Comparison of ENCODE assay signal across 10 cellular contexts in genomic region chrX:37818031-37818430, GRCh38. TPM values are rescaled to one million over a fixed set of nuclear protein-coding genes. Genes with fewer than 3 reads are reported as not detected.
DNase-seq lines count a peak whose midpoint lies in the region; ATAC-seq and TF ChIP-seq lines count a peak whose summit lies in the region.
"Had no signal": no experiment of that assay in that cellular context is flagged by ENCODE, and none has a peak within 500 bp of the region (broad histone marks: within the 10 kb centered on the region; RNA-seq: fewer than 3 reads in every experiment).

No MANE protein-coding gene starts in this region.

- peak overlapping the region; percentile 100 for H3K27ac ChIP-seq in OCI-LY7 (ENCODE audit: low read depth, low read length, poor library complexity, severe bottlenecking)

- H3K79me2 ChIP-seq in OCI-LY7 (ENCODE audit: insufficient read depth, low read depth, low read length), result no peaks in the 10 kb centered on the region; the same call in 1 of the 2 replicates

- peak overlapping the region; percentile 65 for H3K4me3 ChIP-seq in OCI-LY7 (ENCODE audit: low read depth, low read length, poor library complexity, severe bottlenecking)

- POLR2A ChIA-PET in OCI-LY7 (lab: Charles Lee), result interaction anchor here (1.2 to 5.3 kb wide), 3 partner anchors 35 to 73 kb away, joined by 3 to 65 read pairs (median 6); partner anchors contain the start of gene CYBB

- H3K9me3 Mint-ChIP-seq in activated T-cell treated with anti-CD3 and anti-CD28 coated beads, Interleukin-2, amount 50 U/mL, for 72 hours, result no peaks in the 10 kb centered on the region
- no peaks in the 10 kb centered on the region for H3K9me3 Mint-ChIP-seq in activated T-helper 1 cell treated with anti-CD3 and anti-CD28 coated beads, Interleukin-12 subunit alpha, Interleukin-12 subunit beta, Interleukin-2, Interleukin-4 antibody, amounts not matched to agents 30 ng/mL and 10 ng/mL and 1 ng/mL, durations not matched to agents 14 hours and 24 hours and 36 hours

- intact Hi-C loops in OCI-LY7 (cut with micrococcal nuclease; ENCODE audit: unreplicated experiment), result loop anchor here (1.0 to 10.0 kb wide), 4 partner anchors 36 to 987 kb away; partner anchors contain the start of genes CYBB and MID1IP1
- intact Hi-C loops in activated T-helper 1 cell treated with anti-CD3 and anti-CD28 coated beads, Interleukin-12 subunit alpha, Interleukin-12 subunit beta, Interleukin-2, Interleukin-4 antibody, amounts not matched to agents 30 ng/mL and 10 ng/mL and 1 ng/mL, durations not matched to agents 14 hours and 24 hours and 36 hours (cut with micrococcal nuclease), result no loop called here

- H2AFZ ChIP-seq in OCI-LY7 (ENCODE audit: low read length), result no peak overlapping the region

- ATAC-seq in HG03159 (IDR thresholded peaks at IDR 0.05; ENCODE audit: unreplicated experiment), result peak; percentile 72
- ATAC-seq in activated T-cell treated with anti-CD3 and anti-CD28 coated beads, Interleukin-2, amount 50 U/mL, for 72 hours (replicated peaks in 1 of 2), result no peak

- H3K27me3 Mint-ChIP-seq in activated T-cell treated with anti-CD3 and anti-CD28 coated beads, Interleukin-2, amount 50 U/mL, for 72 hours (ENCODE audit: low read depth), result peaks cover 38% of the 10 kb centered on the region
- H3K27me3 Mint-ChIP-seq in activated T-helper 1 cell treated with anti-CD3 and anti-CD28 coated beads, Interleukin-12 subunit alpha, Interleukin-12 subunit beta, Interleukin-2, Interleukin-4 antibody, amounts not matched to agents 30 ng/mL and 10 ng/mL and 1 ng/mL, durations not matched to agents 14 hours and 24 hours and 36 hours (ENCODE audit: insufficient read depth), result no peaks in the 10 kb centered on the region

- no peaks in the 10 kb centered on the region for H3K9me2 ChIP-seq in OCI-LY7 (ENCODE audit: insufficient read depth, low read length)

- TSS peak; percentile 96 for BruUV-seq in OCI-LY7 (replicated peaks; lab: Mats Ljungman, UMichigan)

- H3K27ac Mint-ChIP-seq in activated T-cell treated with anti-CD3 and anti-CD28 coated beads, Interleukin-2, amount 50 U/mL, for 72 hours, result no peak overlapping the region
- no peak overlapping the region for H3K27ac Mint-ChIP-seq in activated T-helper 1 cell treated with anti-CD3 and anti-CD28 coated beads, Interleukin-12 subunit alpha, Interleukin-12 subunit beta, Interleukin-2, Interleukin-4 antibody, amounts not matched to agents 30 ng/mL and 10 ng/mL and 1 ng/mL, durations not matched to agents 14 hours and 24 hours and 36 hours

- H3K9me3 ChIP-seq in OCI-LY7 (ENCODE audit: low read length), result no peaks in the 10 kb centered on the region

- H3K4me1 ChIP-seq in OCI-LY7 (ENCODE audit: insufficient read depth, low read length, poor library complexity, severe bottlenecking), result peaks cover 96% of the 10 kb centered on the region

- no peaks in the 10 kb centered on the region for H4K20me1 ChIP-seq in OCI-LY7 (ENCODE audit: insufficient read depth, low read length)

- H3K4me2 ChIP-seq in OCI-LY7 (ENCODE audit: low read length), result peak overlapping the region; percentile 78

- no peak overlapping the region for H3K4me3 Mint-ChIP-seq in activated T-cell treated with anti-CD3 and anti-CD28 coated beads, Interleukin-2, amount 50 U/mL, for 72 hours
- H3K4me3 Mint-ChIP-seq in activated T-helper 1 cell treated with anti-CD3 and anti-CD28 coated beads, Interleukin-12 subunit alpha, Interleukin-12 subunit beta, Interleukin-2, Interleukin-4 antibody, amounts not matched to agents 30 ng/mL and 10 ng/mL and 1 ng/mL, durations not matched to agents 14 hours and 24 hours and 36 hours, result no peak overlapping the region

- no peak for TF ChIP-seq CTCF in GM20000 (IDR thresholded peaks at IDR 0.05; ENCODE audit: extremely low read depth, missing control alignments)
- no peak for TF ChIP-seq CTCF in OCI-LY7 (conservative IDR thresholded peaks at IDR 0.05; ENCODE audit: low read length)

- H3K36me3 ChIP-seq in OCI-LY7 (ENCODE audit: insufficient read depth, low read length), result no peaks in the 10 kb centered on the region

- CTCF ChIA-PET in OCI-LY7 (lab: Charles Lee; ENCODE audit: unreplicated experiment), result no interaction called here

- peak; percentile 32 for DNase-seq in GF-D8 (lab: John Stamatoyannopoulos, UW)
- DNase-seq in GM20000 (ENCODE audit: low spot score), result peak; percentile 7
- DNase-seq in OCI-LY7 (ENCODE audit: low spot score), result peak; percentile 87
- no peak for DNase-seq in kidney glomerular epithelial cell (lab: John Stamatoyannopoulos, UW)
- DNase-seq in activated T-cell treated with anti-CD3 and anti-CD28 coated beads, Interleukin-2, amount 50 U/mL, for 72 hours, result no peak
- no peak for DNase-seq in activated T-helper 1 cell treated with anti-CD3 and anti-CD28 coated beads, Interleukin-12 subunit alpha, Interleukin-12 subunit beta, Interleukin-2, Interleukin-4 antibody, amounts not matched to agents 30 ng/mL and 10 ng/mL and 1 ng/mL, durations not matched to agents 14 hours and 24 hours and 36 hours (ENCODE audit: low spot score)
- DNase-seq in KG1 (lab: John Stamatoyannopoulos, UW), result no peak
- DNase-seq: activated T-cell treated with anti-CD3 and anti-CD28 coated beads, Interleukin-2, amount 50 U/mL, for 1 hour; NCI-H2081 treated with DMSO at 0.1 percent for 48 hours had no signal

- peaks cover 13% of the 10 kb centered on the region for H3K4me1 Mint-ChIP-seq in activated T-cell treated with anti-CD3 and anti-CD28 coated beads, Interleukin-2, amount 50 U/mL, for 72 hours (ENCODE audit: low read depth)
- peaks cover 6% of the 10 kb centered on the region for H3K4me1 Mint-ChIP-seq in activated T-helper 1 cell treated with anti-CD3 and anti-CD28 coated beads, Interleukin-12 subunit alpha, Interleukin-12 subunit beta, Interleukin-2, Interleukin-4 antibody, amounts not matched to agents 30 ng/mL and 10 ng/mL and 1 ng/mL, durations not matched to agents 14 hours and 24 hours and 36 hours (ENCODE audit: low read depth)

- no peaks in the 10 kb centered on the region for H3K36me3 Mint-ChIP-seq in activated T-cell treated with anti-CD3 and anti-CD28 coated beads, Interleukin-2, amount 50 U/mL, for 72 hours (ENCODE audit: insufficient read depth in 2 of 2)
- no peaks in the 10 kb centered on the region for H3K36me3 Mint-ChIP-seq in activated T-helper 1 cell treated with anti-CD3 and anti-CD28 coated beads, Interleukin-12 subunit alpha, Interleukin-12 subunit beta, Interleukin-2, Interleukin-4 antibody, amounts not matched to agents 30 ng/mL and 10 ng/mL and 1 ng/mL, durations not matched to agents 14 hours and 24 hours and 36 hours (ENCODE audit: low read depth)

RNA-seq across cellular contexts. Expression of gene DYNLT3, which starts 29.3 kb away (rescaled TPM):
- 0.08 and 0.73 TPM in 2 replicates for total RNA-seq in OCI-LY7 (2014; rRNA removed; shearing (Covaris generic))
- 18.6 and 21.8 TPM in 2 replicates for total RNA-seq in OCI-LY7 (2022)
- total RNA-seq in activated T-cell treated with anti-CD3 and anti-CD28 coated beads, Interleukin-2, amount 50 U/mL, for 72 hours, result 10 to 100 TPM; 21.5 to 28.9 TPM
- 15.3 and 16.7 TPM in 2 replicates for total RNA-seq in activated T-helper 1 cell treated with anti-CD3 and anti-CD28 coated beads, Interleukin-12 subunit alpha, Interleukin-12 subunit beta, Interleukin-2, Interleukin-4 antibody, amounts not matched to agents 30 ng/mL and 10 ng/mL and 1 ng/mL, durations not matched to agents 14 hours and 24 hours and 36 hours

RNA-seq across cellular contexts. Expression of gene CYBB, which starts 38.2 kb away (rescaled TPM):
- total RNA-seq in OCI-LY7 (2014; rRNA removed; shearing (Covaris generic)), result 23.8 and 25.4 TPM in 2 replicates
- 29.8 and 38.3 TPM in 2 replicates for total RNA-seq in OCI-LY7 (2022)
- total RNA-seq in activated T-cell treated with anti-CD3 and anti-CD28 coated beads, Interleukin-2, amount 50 U/mL, for 72 hours, result under 1 TPM; 0.38 to 0.39 TPM
- total RNA-seq in activated T-helper 1 cell treated with anti-CD3 and anti-CD28 coated beads, Interleukin-12 subunit alpha, Interleukin-12 subunit beta, Interleukin-2, Interleukin-4 antibody, amounts not matched to agents 30 ng/mL and 10 ng/mL and 1 ng/mL, durations not matched to agents 14 hours and 24 hours and 36 hours, result not detected in 2 replicates

Comparison
In these comparisons a context has a peak if more than half of its experiments do, and no peak if none do; other contexts are left out.
1. DNase-seq: peak in GF-D8 (single experiment), GM20000 (single experiment) and OCI-LY7 (single experiment); none in kidney glomerular epithelial cell (single experiment), activated T-cell treated with anti-CD3 and anti-CD28 coated beads, Interleukin-2, amount 50 U/mL, for 72 hours (0 of 2), activated T-helper 1 cell treated with anti-CD3 and anti-CD28 coated beads, Interleukin-12 subunit alpha, Interleukin-12 subunit beta, Interleukin-2, Interleukin-4 antibody, amounts not matched to agents 30 ng/mL and 10 ng/mL and 1 ng/mL, durations not matched to agents 14 hours and 24 hours and 36 hours (single experiment) and KG1 (single experiment).
2. RNA of gene CYBB, which starts 38.2 kb away (total RNA-seq): 23.8 to 38.3 TPM in OCI-LY7; 0.38 to 0.39 TPM in activated T-cell treated with anti-CD3 and anti-CD28 coated beads, Interleukin-2, amount 50 U/mL, for 72 hours and not detected in activated T-helper 1 cell treated with anti-CD3 and anti-CD28 coated beads, Interleukin-12 subunit alpha, Interleukin-12 subunit beta, Interleukin-2, Interleukin-4 antibody, amounts not matched to agents 30 ng/mL and 10 ng/mL and 1 ng/mL, durations not matched to agents 14 hours and 24 hours and 36 hours; every median in the first group is over 10 times any median in the second.